Comparison of ENCODE assay signal across 25 cellular contexts in the genomic region with DNA sequence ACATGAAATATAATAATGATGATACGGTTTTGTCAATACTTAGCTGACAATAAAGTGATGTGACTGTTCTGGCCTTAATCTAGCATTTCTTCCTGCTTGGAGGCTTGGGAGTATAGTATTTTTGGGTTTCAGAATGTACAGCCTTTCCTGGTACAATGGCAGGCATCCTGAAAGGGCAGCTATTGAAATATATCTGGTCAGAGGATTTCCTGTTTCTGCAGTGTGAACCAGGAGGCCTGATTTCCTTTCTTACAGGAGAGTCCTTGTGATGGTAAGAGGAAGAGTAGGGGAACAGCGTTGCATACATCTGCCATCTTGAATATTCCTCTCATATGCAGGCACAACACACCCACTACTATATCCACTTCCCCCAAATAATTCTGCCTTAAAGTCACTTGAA.
"Had no signal": no experiment of that assay in that cellular context is flagged by ENCODE, and none has a peak within 500 bp of the region (broad histone marks: within the 10 kb centered on the region; RNA-seq: fewer than 3 reads in every experiment).

No MANE protein-coding gene starts in this region.

- H3K27me3 ChIP-seq: brain microvascular endothelial cell, dorsolateral prefrontal cortex, esophagus squamous epithelium, gastroesophageal sphincter, heart left ventricle, sigmoid colon, transverse colon had no signal

- H3K36me3 ChIP-seq: brain microvascular endothelial cell, WERI-Rb-1 had no signal

- H3K36me3 Mint-ChIP-seq: activated naive CD4-positive, alpha-beta T cell treated with anti-CD3 and anti-CD28 coated beads, Interleukin-2, amount 50 U/mL, for 72 hours; memory B cell; stimulated activated naive B cell treated with anti-CD40 and anti-IgM and Interleukin-4, amounts not matched to agents 10 μg/mL and 1 μg/mL and 100 μg/mL, for 72 hours had no signal

- H3K4me3 ChIP-seq: dorsolateral prefrontal cortex, esophagus squamous epithelium, gastroesophageal sphincter, heart left ventricle, mucosa of descending colon, sigmoid colon, smooth muscle cell, transverse colon had no signal

- ATAC-seq: activated CD8-positive, alpha-beta T cell treated with anti-CD3 and anti-CD28 coated beads, Interleukin-2, amount 10 ng/mL, durations not matched to agents 7 days and 5 days; activated naive CD4-positive, alpha-beta T cell treated with anti-CD3 and anti-CD28 coated beads, Interleukin-2, amount 50 U/mL, for 72 hours; activated T-helper 17 cell treated with anti-CD3 and anti-CD28 coated beads, Interleukin-2, amount 50 U/mL, for 72 hours; effector memory CD8-positive, alpha-beta T cell; gastroesophageal sphincter; heart left ventricle; mucosa of descending colon; stimulated activated naive B cell treated with anti-CD40 and anti-IgM and Interleukin-4, amounts not matched to agents 10 μg/mL and 1 μg/mL and 100 μg/mL, for 72 hours had no signal

- H3K9ac ChIP-seq: parathyroid adenoma had no signal

- H3K27ac Mint-ChIP-seq: activated CD4-positive, alpha-beta T cell treated with anti-CD3 and anti-CD28 coated beads, Interleukin-2, amount 10 ng/mL, durations not matched to agents 7 days and 5 days; activated CD8-positive, alpha-beta T cell treated with anti-CD3 and anti-CD28 coated beads, Interleukin-2, amount 10 ng/mL, durations not matched to agents 7 days and 5 days; activated naive CD4-positive, alpha-beta T cell treated with anti-CD3 and anti-CD28 coated beads, Interleukin-2, amount 50 U/mL, for 72 hours; activated T-helper 17 cell treated with anti-CD3 and anti-CD28 coated beads, Interleukin-2, amount 50 U/mL, for 72 hours; effector memory CD8-positive, alpha-beta T cell; memory B cell; nephron progenitor cell; stimulated activated naive B cell treated with anti-CD40 and anti-IgM and Interleukin-4, amounts not matched to agents 10 μg/mL and 1 μg/mL and 100 μg/mL, for 72 hours had no signal

- H3K27ac ChIP-seq: brain microvascular endothelial cell, dorsolateral prefrontal cortex, esophagus squamous epithelium, gastroesophageal sphincter, parathyroid adenoma, sigmoid colon, transverse colon, WERI-Rb-1 had no signal

- H3K4me3 Mint-ChIP-seq: activated CD4-positive, alpha-beta T cell treated with anti-CD3 and anti-CD28 coated beads, Interleukin-2, amount 10 ng/mL, durations not matched to agents 7 days and 5 days; activated CD8-positive, alpha-beta T cell treated with anti-CD3 and anti-CD28 coated beads, Interleukin-2, amount 10 ng/mL, durations not matched to agents 7 days and 5 days; activated T-helper 17 cell treated with anti-CD3 and anti-CD28 coated beads, Interleukin-2, amount 50 U/mL, for 72 hours; effector memory CD8-positive, alpha-beta T cell; memory B cell; nephron progenitor cell; stimulated activated naive B cell treated with anti-CD40 and anti-IgM and Interleukin-4, amounts not matched to agents 10 μg/mL and 1 μg/mL and 100 μg/mL, for 72 hours had no signal

- H3K4me1 Mint-ChIP-seq: activated CD4-positive, alpha-beta T cell treated with anti-CD3 and anti-CD28 coated beads, Interleukin-2, amount 10 ng/mL, durations not matched to agents 7 days and 5 days; activated T-helper 17 cell treated with anti-CD3 and anti-CD28 coated beads, Interleukin-2, amount 50 U/mL, for 72 hours; memory B cell; nephron progenitor cell; stimulated activated naive B cell treated with anti-CD40 and anti-IgM and Interleukin-4, amounts not matched to agents 10 μg/mL and 1 μg/mL and 100 μg/mL, for 72 hours had no signal

- H3K4me1 ChIP-seq: esophagus squamous epithelium, gastroesophageal sphincter, parathyroid adenoma, sigmoid colon, transverse colon had no signal

- H3K9me3 Mint-ChIP-seq: activated CD4-positive, alpha-beta T cell treated with anti-CD3 and anti-CD28 coated beads, Interleukin-2, amount 10 ng/mL, durations not matched to agents 7 days and 5 days; activated naive CD4-positive, alpha-beta T cell treated with anti-CD3 and anti-CD28 coated beads, Interleukin-2, amount 50 U/mL, for 72 hours; activated T-helper 17 cell treated with anti-CD3 and anti-CD28 coated beads, Interleukin-2, amount 50 U/mL, for 72 hours; effector memory CD8-positive, alpha-beta T cell; memory B cell; nephron progenitor cell; stimulated activated naive B cell treated with anti-CD40 and anti-IgM and Interleukin-4, amounts not matched to agents 10 μg/mL and 1 μg/mL and 100 μg/mL, for 72 hours had no signal

- DNase-seq: activated CD4-positive, alpha-beta T cell treated with anti-CD3 and anti-CD28 coated beads, Interleukin-2, amount 10 ng/mL, durations not matched to agents 7 days and 5 days; activated CD4-positive, CD25-positive, alpha-beta regulatory T cell treated with anti-CD3 and anti-CD28 coated beads, Interleukin-2, amount 50 U/mL, for 72 hours; activated CD8-positive, alpha-beta T cell treated with anti-CD3 and anti-CD28 coated beads, Interleukin-2, amount 10 ng/mL, durations not matched to agents 7 days and 5 days; aorta; brain microvascular endothelial cell; caudate nucleus; dorsolateral prefrontal cortex; effector memory CD8-positive, alpha-beta T cell; esophagus squamous epithelium; heart left ventricle; kidney; mucosa of descending colon; nephron progenitor cell; sigmoid colon; stimulated activated CD4-positive, alpha-beta T cell treated with anti-CD3 and anti-CD28 coated beads, Interleukin-2, amount 100 ng/mL, for 48 hours; stimulated activated CD8-positive, alpha-beta memory T cell treated with anti-CD3 and anti-CD28 coated beads, Interleukin-4, amount 100 ng/mL, for 48 hours; stimulated activated naive B cell treated with anti-CD40 and anti-IgM and Interleukin-4, amounts not matched to agents 10 μg/mL and 1 μg/mL and 100 μg/mL, for 72 hours; transverse colon; WERI-Rb-1 had no signal

- H3K9me3 ChIP-seq: esophagus squamous epithelium, gastroesophageal sphincter, heart left ventricle, mucosa of descending colon, sigmoid colon, transverse colon had no signal

- H3K27me3 Mint-ChIP-seq: activated CD4-positive, alpha-beta T cell treated with anti-CD3 and anti-CD28 coated beads, Interleukin-2, amount 10 ng/mL, durations not matched to agents 7 days and 5 days; activated T-helper 17 cell treated with anti-CD3 and anti-CD28 coated beads, Interleukin-2, amount 50 U/mL, for 72 hours; effector memory CD8-positive, alpha-beta T cell; memory B cell had no signal
